In genomic region chr19:55131421-55131820, GRCh38 we compare ENCODE assay signal across 27 cellular contexts. TPM values are rescaled to one million over a fixed set of nuclear protein-coding genes. Genes with fewer than 3 reads are reported as not detected.
DNase-seq lines count a peak whose midpoint lies in the region; TF ChIP-seq lines count a peak whose summit lies in the region.
"Had no signal": no experiment of that assay in that cellular context is flagged by ENCODE, and none has a peak within 500 bp of the region (broad histone marks: within the 10 kb centered on the region; RNA-seq: fewer than 3 reads in every experiment).

No MANE protein-coding gene starts in this region.

- H3K4me3 Mint-ChIP-seq in HFFc6 (peak overlapping the region; percentile 12; the same call in 1 of the 2 replicates), type B pancreatic cell (peak overlapping the region; percentile 37)
- no peak overlapping the region for H3K4me3 Mint-ChIP-seq in activated naive CD4-positive, alpha-beta T cell treated with anti-CD3 and anti-CD28 coated beads, Interleukin-2, amount 10 ng/mL, durations not matched to agents 7 days and 5 days
- H3K4me3 Mint-ChIP-seq: CD4-positive, alpha-beta memory T cell had no signal

- H3K9me3 Mint-ChIP-seq in HFFc6 (no peaks in the 10 kb centered on the region), type B pancreatic cell (no peaks in the 10 kb centered on the region)
- H3K9me3 Mint-ChIP-seq in activated naive CD4-positive, alpha-beta T cell treated with anti-CD3 and anti-CD28 coated beads, Interleukin-2, amount 10 ng/mL, durations not matched to agents 7 days and 5 days, result no peaks in the 10 kb centered on the region

- TF ChIP-seq CTCF in HFFc6 (IDR thresholded peaks at IDR 0.05) (no peak), type B pancreatic cell (conservative IDR thresholded peaks at IDR 0.05) (no peak)

- H3K27ac Mint-ChIP-seq in HFFc6, result peak overlapping the region; percentile 19; the same call in 1 of the 2 replicates
- H3K27ac Mint-ChIP-seq in type B pancreatic cell, result peak overlapping the region; percentile 87
- H3K27ac Mint-ChIP-seq in activated naive CD4-positive, alpha-beta T cell treated with anti-CD3 and anti-CD28 coated beads, Interleukin-2, amount 10 ng/mL, durations not matched to agents 7 days and 5 days, result no peak overlapping the region

- CTCF ChIA-PET in activated naive CD4-positive, alpha-beta T cell treated with anti-CD3 and anti-CD28 coated beads, Interleukin-2, amount 10 ng/mL, durations not matched to agents 7 days and 5 days (lab: Charles Lee), result no interaction called here

- H3K4me1 Mint-ChIP-seq in HFFc6 (ENCODE audit: low read depth) (peaks cover 7% of the 10 kb centered on the region; the same call in 1 of the 2 replicates), type B pancreatic cell (ENCODE audit: unreplicated experiment) (no peaks in the 10 kb centered on the region)
- H3K4me1 Mint-ChIP-seq in activated naive CD4-positive, alpha-beta T cell treated with anti-CD3 and anti-CD28 coated beads, Interleukin-2, amount 10 ng/mL, durations not matched to agents 7 days and 5 days, result peaks cover 2% of the 10 kb centered on the region
- H3K4me1 Mint-ChIP-seq: CD4-positive, alpha-beta memory T cell had no signal

- H3K36me3 Mint-ChIP-seq in HFFc6 (ENCODE audit: low read depth) (no peaks in the 10 kb centered on the region), type B pancreatic cell (peaks cover 3% of the 10 kb centered on the region)
- no peaks in the 10 kb centered on the region for H3K36me3 Mint-ChIP-seq in activated naive CD4-positive, alpha-beta T cell treated with anti-CD3 and anti-CD28 coated beads, Interleukin-2, amount 10 ng/mL, durations not matched to agents 7 days and 5 days
- H3K36me3 Mint-ChIP-seq: CD4-positive, alpha-beta memory T cell had no signal

- peaks cover 33% of the 10 kb centered on the region for H3K27me3 Mint-ChIP-seq in HFFc6 (ENCODE audit: insufficient read depth)
- H3K27me3 Mint-ChIP-seq in type B pancreatic cell, result peaks cover 41% of the 10 kb centered on the region
- peaks cover 73% of the 10 kb centered on the region for H3K27me3 Mint-ChIP-seq in activated naive CD4-positive, alpha-beta T cell treated with anti-CD3 and anti-CD28 coated beads, Interleukin-2, amount 10 ng/mL, durations not matched to agents 7 days and 5 days

- DNase-seq in EH (ENCODE audit: low read depth), result peak; percentile 78
- peak; percentile 48 for DNase-seq in HFFc6
- peak; percentile 56 for DNase-seq in fibroblast of peridontal ligament (ENCODE audit: extremely low read depth)
- DNase-seq in type B pancreatic cell (ENCODE audit: extremely low spot score, unreplicated experiment), result no peak
- no peak for DNase-seq in activated T-cell treated with anti-CD3 and anti-CD28 coated beads, Interleukin-2, amount 50 U/mL, for 1 hour
- no peak for DNase-seq in activated naive CD4-positive, alpha-beta T cell treated with anti-CD3 and anti-CD28 coated beads, Interleukin-2, amount 10 ng/mL, durations not matched to agents 7 days and 5 days
- no peak for DNase-seq in D341Med (ENCODE audit: low spot score)
- DNase-seq: AML-193; Caco-2; CD4-positive, alpha-beta memory T cell; DMS 273 treated with DMSO at 0.1 percent for 48 hours; DMS79 treated with DMSO at 0.1 percent for 48 hours; H7; KBM-7; NCI-H1105 treated with DMSO at 0.1 percent for 48 hours; NCI-H146; NCI-H2029; NCI-H2227 treated with DMSO at 0.1 percent for 48 hours; NCI-H526 treated with DMSO at 0.1 percent for 48 hours; PC-9; Right ventricle myocardium superior had no signal

RNA-seq across cellular contexts. Expression of gene PPP1R12C, which starts 14.0 kb away (rescaled TPM):
- total RNA-seq in HFFc6 (2021; fragmentation: NEBNext Ultra II Directional; extraction: Animal tissue kit (Norgen Biotek cat#: 25700)), result 10 to 100 TPM; 82.7 to 96.0 (median 91.9) TPM
- 102 and 113 TPM in 2 replicates for total RNA-seq in type B pancreatic cell (ENCODE audit: low replicate concordance)

RNA-seq across cellular contexts. Expression of gene TNNT1, which starts 17.6 kb away (rescaled TPM):
- total RNA-seq in HFFc6 (2021; fragmentation: NEBNext Ultra II Directional; extraction: Animal tissue kit (Norgen Biotek cat#: 25700)), result 1 to 10 TPM; 4.1 to 8.8 (median 7.3) TPM
- 27.6 and 83.1 TPM in 2 replicates for total RNA-seq in type B pancreatic cell (ENCODE audit: low replicate concordance)
- total RNA-seq: CD4-positive, alpha-beta memory T cell had no signal

RNA-seq across cellular contexts. Expression of gene TNNI3, which starts 26.1 kb away (rescaled TPM):
- not detected for total RNA-seq in HFFc6 (2021; fragmentation: NEBNext Ultra II Directional; extraction: Animal tissue kit (Norgen Biotek cat#: 25700))
- 2.1 and 4.3 TPM in 2 replicates for total RNA-seq in type B pancreatic cell (ENCODE audit: low replicate concordance)
- total RNA-seq: CD4-positive, alpha-beta memory T cell; HT1080; SJSA1 had no signal

RNA-seq across cellular contexts. Expression of gene DNAAF3, which starts 35.0 kb away (rescaled TPM):
- total RNA-seq in HFFc6 (2021; fragmentation: NEBNext Ultra II Directional; extraction: Animal tissue kit (Norgen Biotek cat#: 25700)), result 1 to 10 TPM in 1 of 6 experiments, under 1 TPM in 5; 0.20 to 1.1 (median 0.72) TPM
- 5.9 and 12.2 TPM in 2 replicates for total RNA-seq in type B pancreatic cell (ENCODE audit: low replicate concordance)
- total RNA-seq: CD4-positive, alpha-beta memory T cell had no signal

RNA-seq across cellular contexts. Expression of gene SYT5, which starts 48.7 kb away (rescaled TPM):
- total RNA-seq in HFFc6 (2021; fragmentation: NEBNext Ultra II Directional; extraction: Animal tissue kit (Norgen Biotek cat#: 25700)), result 1 to 10 TPM in 1 of 6 experiments, under 1 TPM in 2, not detected in 3; 0.09 to 1.2 (median 0.38) TPM
- 5.0 and 9.1 TPM in 2 replicates for total RNA-seq in type B pancreatic cell (ENCODE audit: low replicate concordance)
- total RNA-seq: A673; Caco-2; CD4-positive, alpha-beta memory T cell; HepG2; HT1080; LHCN-M2; MCF 10A; Right ventricle myocardium superior; SJSA1 had no signal

Comparison
In these comparisons a context has a peak if more than half of its experiments do, and no peak if none do; other contexts are left out.
1. DNase-seq: peak in EH (single experiment), HFFc6 (single experiment) and fibroblast of peridontal ligament (single experiment); none in type B pancreatic cell (single experiment), activated T-cell treated with anti-CD3 and anti-CD28 coated beads, Interleukin-2, amount 50 U/mL, for 1 hour (single experiment), activated naive CD4-positive, alpha-beta T cell treated with anti-CD3 and anti-CD28 coated beads, Interleukin-2, amount 10 ng/mL, durations not matched to agents 7 days and 5 days (single experiment) and D341Med (single experiment).